23 cellular contexts compared by ENCODE assay signal in genomic region chr16:12551530-12551929, GRCh38.
DNase-seq lines count a peak whose midpoint lies in the region; ATAC-seq and TF ChIP-seq lines count a peak whose summit lies in the region.
"Had no signal": no experiment of that assay in that cellular context is flagged by ENCODE, and none has a peak within 500 bp of the region (broad histone marks: within the 10 kb centered on the region; RNA-seq: fewer than 3 reads in every experiment).

No MANE protein-coding gene starts in this region.

- no peaks in the 10 kb centered on the region for H3K36me3 Mint-ChIP-seq in activated T-cell treated with anti-CD3 and anti-CD28 coated beads, Interleukin-2, amount 50 U/mL, for 24 hours (ENCODE audit: low read depth)
- H3K36me3 Mint-ChIP-seq in activated CD4-positive, alpha-beta memory T cell treated with anti-CD3 and anti-CD28 coated beads for 36 hours = no peaks in the 10 kb centered on the region
- H3K36me3 Mint-ChIP-seq in naive thymus-derived CD8-positive, alpha-beta T cell = peaks cover 0 to 4% (median 0%) of the 10 kb centered on the region in 3 donors
- H3K36me3 Mint-ChIP-seq: WTC11 had no signal

- peaks cover 41% of the 10 kb centered on the region for H3K4me1 Mint-ChIP-seq in activated T-cell treated with anti-CD3 and anti-CD28 coated beads, Interleukin-2, amount 50 U/mL, for 24 hours (ENCODE audit: low read depth)
- H3K4me1 Mint-ChIP-seq in activated CD4-positive, alpha-beta memory T cell treated with anti-CD3 and anti-CD28 coated beads for 36 hours (ENCODE audit: low read depth) = peaks cover 38% of the 10 kb centered on the region
- H3K4me1 Mint-ChIP-seq in naive thymus-derived CD8-positive, alpha-beta T cell = peaks cover 22 to 57% (median 45%) of the 10 kb centered on the region in 4 donors

- H3K27ac Mint-ChIP-seq in activated T-cell treated with anti-CD3 and anti-CD28 coated beads, Interleukin-2, amount 50 U/mL, for 24 hours = peak overlapping the region; percentile 57
- no peak overlapping the region for H3K27ac Mint-ChIP-seq in activated CD4-positive, alpha-beta memory T cell treated with anti-CD3 and anti-CD28 coated beads for 36 hours
- peak overlapping the region in 8 of 10 donors; percentile 25 to 83 (median 40) for H3K27ac Mint-ChIP-seq in naive thymus-derived CD8-positive, alpha-beta T cell
- H3K27ac Mint-ChIP-seq: WTC11 had no signal

- no peaks in the 10 kb centered on the region for H3K9me3 Mint-ChIP-seq in activated T-cell treated with anti-CD3 and anti-CD28 coated beads, Interleukin-2, amount 50 U/mL, for 24 hours
- H3K9me3 Mint-ChIP-seq in activated CD4-positive, alpha-beta memory T cell treated with anti-CD3 and anti-CD28 coated beads for 36 hours = no peaks in the 10 kb centered on the region
- H3K9me3 Mint-ChIP-seq in naive thymus-derived CD8-positive, alpha-beta T cell = no peaks in the 10 kb centered on the region
- H3K9me3 Mint-ChIP-seq: WTC11 had no signal

- H3K4me1 ChIP-seq in DND-41 (ENCODE audit: insufficient read depth, low read length) = 0 out of 2 replicates have a peak, but pooled peaks cover 5% of the 10 kb centered on the region
- H3K4me1 ChIP-seq: A549, BE2C, colonic mucosa, gastrocnemius medialis, upper lobe of right lung had no signal

- H3K4me2 ChIP-seq in DND-41 (ENCODE audit: insufficient read depth, low read length) = no peak overlapping the region
- H3K4me2 ChIP-seq: A549, SK-N-SH had no signal

- H3K27me3 ChIP-seq in DND-41 (ENCODE audit: insufficient read depth, low read length, poor library complexity) = no peaks in the 10 kb centered on the region
- H3K27me3 ChIP-seq: BE2C, colonic mucosa, gastrocnemius medialis, upper lobe of right lung had no signal

- no peak overlapping the region for H3K4me3 ChIP-seq in DND-41 (ENCODE audit: low read depth in 1 of 2, low read length in 2 of 2)
- H3K4me3 ChIP-seq: A549, colonic mucosa, gastrocnemius medialis, upper lobe of right lung had no signal

- H2AFZ ChIP-seq in DND-41 (ENCODE audit: low read depth, low read length) = no peak overlapping the region

- intact Hi-C loops in activated CD4-positive, alpha-beta memory T cell treated with anti-CD3 and anti-CD28 coated beads for 36 hours (cut with micrococcal nuclease) = no loop called here

- H3K27ac ChIP-seq in DND-41 (ENCODE audit: low read length) = no peak overlapping the region
- H3K27ac ChIP-seq: A549, colonic mucosa, gastrocnemius medialis, upper lobe of right lung had no signal

- H3K36me3 ChIP-seq in DND-41 (ENCODE audit: insufficient read depth, low read length) = no peaks in the 10 kb centered on the region
- H3K36me3 ChIP-seq: BE2C, colonic mucosa, gastrocnemius medialis, upper lobe of right lung had no signal

- no peaks in the 10 kb centered on the region for H3K27me3 Mint-ChIP-seq in activated T-cell treated with anti-CD3 and anti-CD28 coated beads, Interleukin-2, amount 50 U/mL, for 24 hours
- H3K27me3 Mint-ChIP-seq in activated CD4-positive, alpha-beta memory T cell treated with anti-CD3 and anti-CD28 coated beads for 36 hours = no peaks in the 10 kb centered on the region
- H3K27me3 Mint-ChIP-seq in naive thymus-derived CD8-positive, alpha-beta T cell = no peaks in the 10 kb centered on the region

- no peaks in the 10 kb centered on the region for H3K9me3 ChIP-seq in DND-41 (ENCODE audit: insufficient read depth, low read length, severe bottlenecking)
- H3K9me3 ChIP-seq: A549, BE2C, colonic mucosa, gastrocnemius medialis, SK-N-SH, upper lobe of right lung had no signal

- POLR2A ChIA-PET in activated CD4-positive, alpha-beta memory T cell treated with anti-CD3 and anti-CD28 coated beads for 36 hours (lab: Charles Lee) = interaction anchor here (1.0 to 3.6 kb wide), 2 partner anchors 11 to 15 kb away, joined by 3 to 15 read pairs; no protein-coding TSS in a partner anchor
- POLR2A ChIA-PET in naive thymus-derived CD8-positive, alpha-beta T cell (lab: Charles Lee) = no interaction called here

- TF ChIP-seq CTCF in DND-41 (IDR thresholded peaks at IDR 0.05; ENCODE audit: borderline replicate concordance, extremely low read depth, low read length, poor library complexity, severe bottlenecking) = no peak

- CTCF ChIA-PET in activated CD4-positive, alpha-beta memory T cell treated with anti-CD3 and anti-CD28 coated beads for 36 hours (lab: Charles Lee) = interaction anchor here (2.4 kb wide), 1 partner anchor 22 kb away, joined by 8 read pairs; no protein-coding TSS in a partner anchor

- H3K9ac ChIP-seq in DND-41 (ENCODE audit: low read depth, low read length) = no peak overlapping the region
- H3K9ac ChIP-seq: SK-N-SH had no signal

- 0 out of 3 replicates have a peak, but pooled peaks have one; percentile 37 for ATAC-seq in DND-41 (ENCODE audit: insufficient read depth, low read depth)
- peak; percentile 87 to 98 for ATAC-seq in naive thymus-derived CD8-positive, alpha-beta T cell
- ATAC-seq: A549, gastrocnemius medialis, left lobe of liver, upper lobe of right lung, WTC11 had no signal

- no peaks in the 10 kb centered on the region for H3K79me2 ChIP-seq in DND-41 (ENCODE audit: insufficient read depth, low read length)

- no peaks in the 10 kb centered on the region for H4K20me1 ChIP-seq in DND-41 (ENCODE audit: insufficient read depth, low read length)

- DNase-seq in activated T-cell treated with anti-CD3 and anti-CD28 coated beads, Interleukin-2, amount 50 U/mL, for 24 hours = no peak
- DNase-seq in activated T-cell treated with anti-CD3 and anti-CD28 coated beads, Interleukin-2, amount 50 U/mL, for 1 hour = no peak
- DNase-seq in DND-41 (no peak), HPDE6-E6E7 (ENCODE audit: extremely low spot score) (no peak), activated gamma-delta T cell treated with Interleukin-2 at 50 U/mL for 16 hours (no peak), NCI-H226 (no peak)
- peak; percentile 38 for DNase-seq in activated CD4-positive, alpha-beta memory T cell treated with anti-CD3 and anti-CD28 coated beads for 36 hours
- DNase-seq in naive thymus-derived CD8-positive, alpha-beta T cell = peak in 6 of 10 donors; percentile 10 to 63 (median 33)
- DNase-seq: BE2C, colonic mucosa, gastrocnemius medialis, hypothalamus, NCI-H1048, NCI-H187, NCI-H526 treated with DMSO at 0.1 percent for 48 hours, retina, RPMI8226, SK-N-SH, T1000, upper lobe of right lung had no signal

- no peak overlapping the region for H3K4me3 Mint-ChIP-seq in activated T-cell treated with anti-CD3 and anti-CD28 coated beads, Interleukin-2, amount 50 U/mL, for 24 hours
- H3K4me3 Mint-ChIP-seq in activated CD4-positive, alpha-beta memory T cell treated with anti-CD3 and anti-CD28 coated beads for 36 hours = no peak overlapping the region
- H3K4me3 Mint-ChIP-seq in naive thymus-derived CD8-positive, alpha-beta T cell = peak overlapping the region in 6 of 10 donors; percentile 8 to 32 (median 18)
- H3K4me3 Mint-ChIP-seq: WTC11 had no signal

Comparison
In these comparisons a context has a peak if more than half of its experiments do, and no peak if none do; other contexts are left out.
1. DNase-seq: peak in activated CD4-positive, alpha-beta memory T cell treated with anti-CD3 and anti-CD28 coated beads for 36 hours (single experiment) and naive thymus-derived CD8-positive, alpha-beta T cell (6 of 10); none in activated T-cell treated with anti-CD3 and anti-CD28 coated beads, Interleukin-2, amount 50 U/mL, for 24 hours (single experiment), activated T-cell treated with anti-CD3 and anti-CD28 coated beads, Interleukin-2, amount 50 U/mL, for 1 hour (single experiment), DND-41 (single experiment), HPDE6-E6E7 (single experiment), activated gamma-delta T cell treated with Interleukin-2 at 50 U/mL for 16 hours (single experiment) and NCI-H226 (single experiment).
2. H3K4me3 Mint-ChIP-seq: peak in naive thymus-derived CD8-positive, alpha-beta T cell (6 of 10); none in activated T-cell treated with anti-CD3 and anti-CD28 coated beads, Interleukin-2, amount 50 U/mL, for 24 hours (single experiment) and activated CD4-positive, alpha-beta memory T cell treated with anti-CD3 and anti-CD28 coated beads for 36 hours (single experiment).